ENCODE assay signal across 1 cellular context in genomic region chr3:135905058-135905724, GRCh38.
TF ChIP-seq lines count a peak whose summit lies in the region.

No MANE protein-coding gene starts in this region.

TF ChIP-seq in GM23338, 12 proteins besides CTCF, POLR2A, EP300 and RAD21 (continued from another document):
- TF ChIP-seq ZNF462 (CRISPR knock-in tag; IDR thresholded peaks at IDR 0.05): no peak
- TF ChIP-seq EZH2 (IDR thresholded peaks at IDR 0.05; ENCODE audit: low read depth, unreplicated experiment): no peak
- no peak for TF ChIP-seq REST (IDR thresholded peaks at IDR 0.05; ENCODE audit: unreplicated experiment)
- no peak for TF ChIP-seq ZNF331 (CRISPR knock-in tag; IDR thresholded peaks at IDR 0.05; ENCODE audit: low read depth)
- no peak for TF ChIP-seq POLR2AphosphoS5 (IDR thresholded peaks at IDR 0.05; ENCODE audit: low read depth)
